In the genomic region with DNA sequence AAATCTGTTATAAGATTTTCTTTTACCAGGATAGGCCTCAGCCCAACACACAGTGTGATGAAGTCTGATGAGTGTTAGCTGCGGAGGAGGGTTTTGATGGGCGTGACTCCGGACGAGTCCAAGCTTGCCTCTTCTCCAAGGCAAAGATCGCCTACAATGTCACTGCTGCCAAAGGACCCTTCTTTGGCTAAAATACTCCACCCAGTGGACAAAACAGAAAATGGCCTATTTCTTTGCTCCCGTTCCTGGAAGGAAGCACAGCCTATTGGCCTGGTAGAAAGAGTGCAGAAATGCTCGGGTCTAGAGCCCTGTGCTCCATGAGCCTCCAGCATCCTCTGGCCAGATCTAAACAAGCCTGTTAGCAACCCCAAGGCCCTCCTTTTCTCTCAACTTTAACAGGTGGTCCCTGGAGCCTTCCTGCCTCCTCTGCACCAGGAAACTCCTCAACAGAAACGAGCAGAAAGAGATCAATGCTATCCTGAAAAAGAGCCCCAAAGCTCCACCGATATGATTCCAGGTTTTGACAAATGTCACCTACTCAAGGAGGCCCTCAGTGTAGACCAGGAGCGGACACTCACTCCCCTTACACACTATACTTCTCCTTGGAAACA, we compare ENCODE assay signal across 8 cellular contexts. TPM values are rescaled to one million over a fixed set of nuclear protein-coding genes. Genes with fewer than 3 reads are reported as not detected.
A peak's percentile ranks its signal among the peaks of the same experiment; 100 is the strongest.
DNase-seq lines count a peak whose midpoint lies in the region; FAIRE-seq and TF ChIP-seq lines count a peak whose summit lies in the region.

No MANE protein-coding gene starts in this region.

- no peak for TF ChIP-seq EP300 in stomach (IDR thresholded peaks at IDR 0.05)

- no peaks in the 10 kb centered on the region for H3K36me3 ChIP-seq in kidney (ENCODE audit: control insufficient read depth in 1 of 2, insufficient read depth in 2 of 2, low read length in 2 of 2)
- no peaks in the 10 kb centered on the region for H3K36me3 ChIP-seq in stomach

- no peaks in the 10 kb centered on the region for H3K9me3 Mint-ChIP-seq in activated naive CD4-positive, alpha-beta T cell treated with anti-CD3 and anti-CD28 coated beads, Interleukin-2, amount 10 ng/mL, durations not matched to agents 7 days and 5 days
- H3K9me3 Mint-ChIP-seq in chondrocyte (ENCODE audit: low read depth): no peaks in the 10 kb centered on the region

- intact Hi-C loops in kidney (cut with DNase I) (no loop called here), stomach (cut with DNase I; ENCODE audit: low total_unique reads) (no loop called here)

- H3K4me3 ChIP-seq in LNCaP clone FGC (ENCODE audit: low read depth, low read length): no peak overlapping the region
- peak overlapping the region in 1 of 2 donors; percentile 6 for H3K4me3 ChIP-seq in kidney (ENCODE audit: low read length in 2 of 2)
- peak overlapping the region; percentile 22 to 28 (median 24) for H3K4me3 ChIP-seq in stomach

- peaks cover 19% of the 10 kb centered on the region for H3K27me3 Mint-ChIP-seq in activated naive CD4-positive, alpha-beta T cell treated with anti-CD3 and anti-CD28 coated beads, Interleukin-2, amount 10 ng/mL, durations not matched to agents 7 days and 5 days
- H3K27me3 Mint-ChIP-seq in chondrocyte (ENCODE audit: low read depth): peaks cover 25% of the 10 kb centered on the region

- peak; percentile 26 for DNase-seq in activated naive CD4-positive, alpha-beta T cell treated with anti-CD3 and anti-CD28 coated beads, Interleukin-2, amount 10 ng/mL, durations not matched to agents 7 days and 5 days
- no peak for DNase-seq in activated naive CD4-positive, alpha-beta T cell treated with Interleukin-2 at 50 U/mL for 16 hours
- DNase-seq in HCEC 1CT (peak; percentile 84), LNCaP clone FGC (ENCODE audit: low read depth) (peak; percentile 61), OCI-M1 (lab: John Stamatoyannopoulos, UW) (peak; percentile 89), chondrocyte (ENCODE audit: low spot score) (no peak), kidney (no peak), stomach (peak; percentile 47)

- H3K9ac ChIP-seq in kidney (ENCODE audit: low read length in 2 of 2): no peak overlapping the region

- CTCF ChIA-PET in activated naive CD4-positive, alpha-beta T cell treated with anti-CD3 and anti-CD28 coated beads, Interleukin-2, amount 10 ng/mL, durations not matched to agents 7 days and 5 days (lab: Charles Lee): interaction anchor here (0.8 to 2.5 kb wide), 13 partner anchors 10 to 631 kb away, joined by 3 to 14 read pairs (median 4); no protein-coding TSS in a partner anchor

- H3K4me1 ChIP-seq in kidney (ENCODE audit: control insufficient read depth in 1 of 2, insufficient read depth in 1 of 2, low read depth in 1 of 2, low read length in 2 of 2): no peaks in the 10 kb centered on the region
- peaks cover 0 to 10% (median 7%) of the 10 kb centered on the region in 4 donors for H3K4me1 ChIP-seq in stomach

- H3K4me1 Mint-ChIP-seq in activated naive CD4-positive, alpha-beta T cell treated with anti-CD3 and anti-CD28 coated beads, Interleukin-2, amount 10 ng/mL, durations not matched to agents 7 days and 5 days: no peaks in the 10 kb centered on the region
- H3K4me1 Mint-ChIP-seq in chondrocyte (ENCODE audit: low read depth): peaks cover 10% of the 10 kb centered on the region

- peak; percentile 80 for TF ChIP-seq CTCF in LNCaP clone FGC (IDR thresholded peaks at IDR 0.05; ENCODE audit: control insufficient read depth, extremely low read depth, insufficient read depth)
- peak; percentile 89 for TF ChIP-seq CTCF in chondrocyte (IDR thresholded peaks at IDR 0.05)
- TF ChIP-seq CTCF in kidney (IDR thresholded peaks at IDR 0.05; ENCODE audit: borderline replicate concordance, extremely low read depth, insufficient read depth): peak; percentile 78
- peak in 5 of 7 experiments; percentile 55 to 78 (median 69) for TF ChIP-seq CTCF in stomach (IDR thresholded peaks at IDR 0.05)

- no peak for TF ChIP-seq POLR2A in stomach (IDR thresholded peaks at IDR 0.05)

- FAIRE-seq in kidney (lab: Jason Lieb, UNC): peak; percentile 87

- no peak overlapping the region for H3K27ac Mint-ChIP-seq in activated naive CD4-positive, alpha-beta T cell treated with anti-CD3 and anti-CD28 coated beads, Interleukin-2, amount 10 ng/mL, durations not matched to agents 7 days and 5 days
- H3K27ac Mint-ChIP-seq in chondrocyte (ENCODE audit: unreplicated experiment): no peak overlapping the region

- H3K9me3 ChIP-seq in kidney (ENCODE audit: control insufficient read depth in 1 of 2, low read length in 2 of 2) (no peaks in the 10 kb centered on the region), stomach (no peaks in the 10 kb centered on the region)

- H3K36me3 Mint-ChIP-seq in activated naive CD4-positive, alpha-beta T cell treated with anti-CD3 and anti-CD28 coated beads, Interleukin-2, amount 10 ng/mL, durations not matched to agents 7 days and 5 days: no peaks in the 10 kb centered on the region
- peaks cover 2% of the 10 kb centered on the region for H3K36me3 Mint-ChIP-seq in chondrocyte (ENCODE audit: low read depth)

- H3K27me3 ChIP-seq in stomach: no peaks in the 10 kb centered on the region

- no peak overlapping the region for H3K4me3 Mint-ChIP-seq in activated naive CD4-positive, alpha-beta T cell treated with anti-CD3 and anti-CD28 coated beads, Interleukin-2, amount 10 ng/mL, durations not matched to agents 7 days and 5 days
- H3K4me3 Mint-ChIP-seq in chondrocyte (ENCODE audit: unreplicated experiment): no peak overlapping the region

- 24 to 32% (median 27%) methylated on average over 9 to 10 of the region's 10 CpGs for WGBS in stomach, 5 donors

- H3K27ac ChIP-seq in kidney (ENCODE audit: low read depth in 2 of 2, low read length in 2 of 2) (no peak overlapping the region), stomach (peak overlapping the region in 4 of 5 donors; percentile 18 to 79 (median 48))

RNA-seq across cellular contexts. Expression of a gene that starts 3.4 kb away (rescaled TPM):
- total RNA-seq in chondrocyte: not detected in 3 replicates
- 2.3 TPM for total RNA-seq in kidney
- polyA plus RNA-seq in kidney (ENCODE audit: insufficient read depth, low read depth, low replicate concordance): 2.6 TPM
- 10 to 100 TPM in 3 of 5 donors, 1 to 10 TPM in 2; 7.0 to 41.4 (median 21.9) TPM for total RNA-seq in stomach
- 1 to 10 TPM in 2 of 3 donors, under 1 TPM in 1; 0.81 to 7.3 (median 2.0) TPM for polyA plus RNA-seq in stomach

Comparison
In these comparisons a context has a peak if more than half of its experiments do, and no peak if none do; other contexts are left out.
1. DNase-seq: peak in activated naive CD4-positive, alpha-beta T cell treated with anti-CD3 and anti-CD28 coated beads, Interleukin-2, amount 10 ng/mL, durations not matched to agents 7 days and 5 days (single experiment), HCEC 1CT (single experiment), LNCaP clone FGC (single experiment), OCI-M1 (single experiment) and stomach (single experiment); none in activated naive CD4-positive, alpha-beta T cell treated with Interleukin-2 at 50 U/mL for 16 hours (single experiment), chondrocyte (single experiment) and kidney (single experiment).
2. H3K27ac ChIP-seq: peak in stomach (4 of 5); none in kidney (0 of 2).
3. Peak in every context shown above with its lines, with median percentiles within 50 percentile points of each other: CTCF ChIP-seq.